ENCODE assay signal across 26 cellular contexts in the genomic region with DNA sequence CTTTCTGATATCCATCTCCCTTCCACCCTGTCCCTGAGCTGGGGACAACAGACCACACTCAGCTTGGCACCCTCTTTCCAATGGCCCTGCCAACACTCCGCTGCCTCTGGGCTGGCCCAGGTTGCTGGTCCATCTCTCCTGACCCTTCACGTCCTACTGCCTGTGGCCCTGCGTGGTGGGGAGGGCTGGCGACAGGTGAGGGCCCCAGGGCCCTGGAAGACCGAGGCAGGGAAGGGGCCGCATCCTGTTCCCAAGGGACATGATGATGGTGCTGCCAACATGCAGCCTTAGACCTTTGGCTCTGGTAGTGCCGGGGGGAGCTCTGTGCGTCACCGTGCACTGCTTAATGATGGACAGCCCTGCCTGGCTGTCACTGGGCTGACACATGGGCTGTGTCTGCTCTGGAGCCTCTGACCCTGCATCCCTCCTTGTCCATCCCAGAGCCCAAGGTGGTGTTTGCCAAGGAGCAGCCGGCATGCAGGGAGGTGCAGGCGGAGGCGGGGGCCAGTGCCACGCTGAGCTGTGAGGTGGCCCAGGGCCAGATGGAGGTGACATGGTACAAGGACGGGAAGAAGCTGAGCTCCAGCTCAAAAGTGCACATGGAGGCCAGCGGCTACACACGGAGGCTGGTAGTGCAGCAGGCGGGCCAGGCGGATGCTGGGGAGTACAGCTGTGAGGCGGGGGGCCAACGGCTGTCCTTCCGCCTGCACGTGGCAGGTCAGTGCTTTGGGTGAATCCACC.
DNase-seq lines count a peak whose midpoint lies in the region; ATAC-seq, FAIRE-seq and TF ChIP-seq lines count a peak whose summit lies in the region.
"Had no signal": no experiment of that assay in that cellular context is flagged by ENCODE, and none has a peak within 500 bp of the region (broad histone marks: within the 10 kb centered on the region; RNA-seq: fewer than 3 reads in every experiment).

No MANE protein-coding gene starts in this region.

- H3K36me3 Mint-ChIP-seq in CD14-positive monocyte (peaks cover 0 to 5% of the 10 kb centered on the region in 2 donors), progenitor cell of endocrine pancreas (ENCODE audit: insufficient read depth) (peaks cover 6% of the 10 kb centered on the region)

- peak overlapping the region; percentile 13 for H3K18ac ChIP-seq in neuronal stem cell (ENCODE audit: low read length)

- no peak overlapping the region for H3K14ac ChIP-seq in neuronal stem cell (ENCODE audit: low read length)

- peak overlapping the region; percentile 72 for H2BK120ac ChIP-seq in neuronal stem cell (ENCODE audit: low read depth, low read length)

- H3K27ac Mint-ChIP-seq in CD14-positive monocyte: peak overlapping the region in 1 of 7 donors; percentile 53
- no peak overlapping the region for H3K27ac Mint-ChIP-seq in progenitor cell of endocrine pancreas
- H3K27ac Mint-ChIP-seq: activated T-helper 1 cell treated with anti-CD3 and anti-CD28 coated beads, Interleukin-12 subunit alpha, Interleukin-12 subunit beta, Interleukin-2, Interleukin-4 antibody, amounts not matched to agents 30 ng/mL and 10 ng/mL and 1 ng/mL, durations not matched to agents 14 hours and 24 hours and 36 hours had no signal

- H3K4me1 ChIP-seq in Peyer's patch (peaks cover 0 to 12% (median 5%) of the 10 kb centered on the region in 4 donors), heart left ventricle (peaks cover 0 to 36% (median 18%) of the 10 kb centered on the region in 12 donors), neuronal stem cell (ENCODE audit: control insufficient read depth in 2 of 2, insufficient read depth in 1 of 2, low read depth in 1 of 2, low read length in 2 of 2) (peaks cover 3 to 13% of the 10 kb centered on the region in 2 donors), small intestine (ENCODE audit: control insufficient read depth in 2 of 2, insufficient read depth in 1 of 2, low read depth in 1 of 2, low read length in 1 of 2) (no peaks in the 10 kb centered on the region)

- DNase-seq in CD14-positive monocyte (ENCODE audit: low spot score) (peak; percentile 37), Peyer's patch (peak in 2 of 3 donors; percentile 8 to 36), heart left ventricle (peak; percentile 20 to 66 (median 29)), neuronal stem cell (ENCODE audit: low spot score) (no peak), iPS-NIHi11 (ENCODE audit: low spot score) (no peak), small intestine (no peak), NCI-H1092 treated with DMSO at 0.1 percent for 48 hours (lab: John Stamatoyannopoulos, UW) (no peak), progenitor cell of endocrine pancreas (ENCODE audit: low spot score, unreplicated experiment) (no peak)
- DNase-seq: activated CD4-positive, CD25-positive, alpha-beta regulatory T cell treated with anti-CD3 and anti-CD28 coated beads, Interleukin-2, amount 50 U/mL, for 72 hours; amniotic stem cell; GOT3; MM.1S; NCI-H146; NCI-H2171; NCI-H69; retina; stimulated activated CD4-positive, alpha-beta T cell treated with anti-CD3 and anti-CD28 coated beads, Interleukin-15, amount 100 ng/mL, for 24 hours; T1000 had no signal

- peak in 3 of 4 donors; percentile 3 to 67 (median 29) for ATAC-seq in heart left ventricle
- ATAC-seq: GM12878, left colon, mucosa of descending colon had no signal

- H3K27ac ChIP-seq in Peyer's patch (no peak overlapping the region), heart left ventricle (peak overlapping the region in 2 of 12 donors; percentile 25 to 43), neuronal stem cell (replicated peaks; ENCODE audit: low read length) (no peak overlapping the region), small intestine (ENCODE audit: low read depth in 1 of 2, low read length in 1 of 2) (no peak overlapping the region)
- H3K27ac ChIP-seq: BLaER1 treated with 17β-estradiol and CSF1 and Interleukin-3, amounts not matched to agents 10 nM and 100 nM; cardiac muscle cell; neutrophil had no signal

- peaks cover 9% of the 10 kb centered on the region for H3K79me1 ChIP-seq in neuronal stem cell (ENCODE audit: low read depth, low read length)

- no peak overlapping the region for H2BK15ac ChIP-seq in neuronal stem cell (ENCODE audit: low read length)

- no peak overlapping the region for H4K8ac ChIP-seq in neuronal stem cell (ENCODE audit: low read depth, low read length)

- FAIRE-seq in small intestine (lab: Jason Lieb, UNC): no peak
- FAIRE-seq: frontal cortex, GM12878 had no signal

- WGBS in heart left ventricle, 4 donors: 80 to 88% (median 84%) methylated on average over 22 of the region's 22 CpGs
- WGBS in neuronal stem cell (ENCODE audit: extremely low coverage in 2 of 2, insufficient read length in 2 of 2, insufficient replicate concordance in 1 of 2), 2 donors: no CpG with 5 or more reads among the region's 22 CpGs
- 93 to 97% (median 95%) methylated on average over 21 to 22 of the region's 22 CpGs for WGBS in small intestine, 3 donors

- H3K4me3 ChIP-seq in Peyer's patch: no peak overlapping the region
- H3K4me3 ChIP-seq in heart left ventricle: no peak overlapping the region
- peak overlapping the region in 1 of 2 donors; percentile 65 for H3K4me3 ChIP-seq in neuronal stem cell (ENCODE audit: low read length in 2 of 2)
- H3K4me3 ChIP-seq in small intestine (ENCODE audit: low read depth in 1 of 2, low read length in 2 of 2): no peak overlapping the region
- H3K4me3 ChIP-seq: BLaER1 treated with 17β-estradiol and CSF1 and Interleukin-3, amounts not matched to agents 10 nM and 100 nM; cardiac muscle cell; GM12878; mucosa of descending colon had no signal

- H3K9ac ChIP-seq in neuronal stem cell (ENCODE audit: low read depth, low read length, poor library complexity): peak overlapping the region; percentile 44
- H3K9ac ChIP-seq: BLaER1 treated with 17β-estradiol and CSF1 and Interleukin-3, amounts not matched to agents 10 nM and 100 nM had no signal

- peak overlapping the region; percentile 24 for H2BK5ac ChIP-seq in neuronal stem cell (ENCODE audit: low read length)

- intact Hi-C loops in CD14-positive monocyte (cut with micrococcal nuclease): no loop called here
- intact Hi-C loops in heart left ventricle (cut with DNase I): loop anchor here in 3 of 10 donors (5.0 to 10.0 kb wide), 2 partner anchors 46 to 138 kb away; no protein-coding TSS in a partner anchor

- no peak overlapping the region for H3K23ac ChIP-seq in neuronal stem cell (ENCODE audit: low read depth, low read length, poor library complexity)

- H3K4me3 Mint-ChIP-seq in CD14-positive monocyte (no peak overlapping the region), progenitor cell of endocrine pancreas (ENCODE audit: low read depth) (no peak overlapping the region)
- H3K4me3 Mint-ChIP-seq: activated T-helper 1 cell treated with anti-CD3 and anti-CD28 coated beads, Interleukin-12 subunit alpha, Interleukin-12 subunit beta, Interleukin-2, Interleukin-4 antibody, amounts not matched to agents 30 ng/mL and 10 ng/mL and 1 ng/mL, durations not matched to agents 14 hours and 24 hours and 36 hours had no signal

- no peak overlapping the region for H3K4ac ChIP-seq in neuronal stem cell (ENCODE audit: low read length)

- H2AK5ac ChIP-seq in neuronal stem cell (ENCODE audit: low read depth, low read length): peak overlapping the region; percentile 75

- H3K27me3 Mint-ChIP-seq in CD14-positive monocyte (ENCODE audit: low read depth in 3 of 3): peaks cover 6 to 16% (median 13%) of the 10 kb centered on the region in 3 donors
- no peaks in the 10 kb centered on the region for H3K27me3 Mint-ChIP-seq in progenitor cell of endocrine pancreas

- H3K4me1 Mint-ChIP-seq in CD14-positive monocyte (peaks cover 14% of the 10 kb centered on the region), progenitor cell of endocrine pancreas (ENCODE audit: low read depth) (no peaks in the 10 kb centered on the region)

- TF ChIP-seq CTCF in CD14-positive monocyte (IDR thresholded peaks at IDR 0.05) (no peak), Peyer's patch (IDR thresholded peaks at IDR 0.05) (no peak), heart left ventricle (IDR thresholded peaks at IDR 0.05) (no peak), progenitor cell of endocrine pancreas (IDR thresholded peaks at IDR 0.05; ENCODE audit: unreplicated experiment) (no peak)

- H3K9me3 ChIP-seq in Peyer's patch: no peaks in the 10 kb centered on the region
- H3K9me3 ChIP-seq in heart left ventricle: no peaks in the 10 kb centered on the region
- H3K9me3 ChIP-seq in neuronal stem cell (replicated peaks in 1 of 2; ENCODE audit: control insufficient read depth in 2 of 2, insufficient read depth in 1 of 2, low read depth in 1 of 2, low read length in 2 of 2): no peaks in the 10 kb centered on the region
- no peaks in the 10 kb centered on the region for H3K9me3 ChIP-seq in small intestine (ENCODE audit: control insufficient read depth, low read depth)
- H3K9me3 ChIP-seq: BLaER1 treated with 17β-estradiol and CSF1 and Interleukin-3, amounts not matched to agents 10 nM and 100 nM; mucosa of descending colon; neutrophil had no signal

- TF ChIP-seq POLR2A in Peyer's patch (IDR thresholded peaks at IDR 0.05) (no peak), heart left ventricle (IDR thresholded peaks at IDR 0.05) (no peak)

- H2BK12ac ChIP-seq in neuronal stem cell (ENCODE audit: low read length): no peak overlapping the region

- H3K9me3 Mint-ChIP-seq in CD14-positive monocyte (peaks cover 0 to 5% (median 0%) of the 10 kb centered on the region in 7 donors), progenitor cell of endocrine pancreas (ENCODE audit: low read depth) (no peaks in the 10 kb centered on the region)
- H3K9me3 Mint-ChIP-seq: activated T-helper 1 cell treated with anti-CD3 and anti-CD28 coated beads, Interleukin-12 subunit alpha, Interleukin-12 subunit beta, Interleukin-2, Interleukin-4 antibody, amounts not matched to agents 30 ng/mL and 10 ng/mL and 1 ng/mL, durations not matched to agents 14 hours and 24 hours and 36 hours had no signal

- H3K4me2 ChIP-seq in neuronal stem cell (ENCODE audit: insufficient read depth, low read length, poor library complexity, severe bottlenecking): no peak overlapping the region
- H3K4me2 ChIP-seq: BLaER1 treated with 17β-estradiol and CSF1 and Interleukin-3, amounts not matched to agents 10 nM and 100 nM had no signal

- H3K27me3 ChIP-seq in Peyer's patch (no peaks in the 10 kb centered on the region), heart left ventricle (no peaks in the 10 kb centered on the region), neuronal stem cell (ENCODE audit: control insufficient read depth in 3 of 3, insufficient read depth in 3 of 3, low read depth in 1 of 3, low read length in 3 of 3) (peaks cover 0 to 8% (median 0%) of the 10 kb centered on the region in 3 experiments), small intestine (ENCODE audit: control insufficient read depth in 2 of 2, insufficient read depth in 2 of 2, low read length in 2 of 2) (no peaks in the 10 kb centered on the region)
- H3K27me3 ChIP-seq: BLaER1 treated with 17β-estradiol and CSF1 and Interleukin-3, amounts not matched to agents 10 nM and 100 nM; cardiac muscle cell had no signal

- H3K36me3 ChIP-seq in Peyer's patch: no peaks in the 10 kb centered on the region
- peaks cover 0 to 83% (median 27%) of the 10 kb centered on the region in 9 donors for H3K36me3 ChIP-seq in heart left ventricle
- peaks cover 0 to 16% of the 10 kb centered on the region in 2 donors for H3K36me3 ChIP-seq in neuronal stem cell (replicated peaks in 1 of 2; ENCODE audit: control insufficient read depth in 2 of 2, insufficient read depth in 2 of 2, low read length in 2 of 2)
- no peaks in the 10 kb centered on the region for H3K36me3 ChIP-seq in small intestine (ENCODE audit: control insufficient read depth in 2 of 2, insufficient read depth in 2 of 2, low read length in 2 of 2)
- H3K36me3 ChIP-seq: neutrophil had no signal

- no peak overlapping the region for H4K91ac ChIP-seq in neuronal stem cell (ENCODE audit: low read depth, low read length, poor library complexity)

- no peak overlapping the region for H2AFZ ChIP-seq in neuronal stem cell (ENCODE audit: low read length)

Comparison
In these comparisons a context has a peak if more than half of its experiments do, and no peak if none do; other contexts are left out.
1. DNase-seq: peak in CD14-positive monocyte (single experiment), Peyer's patch (2 of 3) and heart left ventricle (5 of 5); none in neuronal stem cell (single experiment), iPS-NIHi11 (single experiment), small intestine (single experiment), NCI-H1092 treated with DMSO at 0.1 percent for 48 hours (single experiment) and progenitor cell of endocrine pancreas (single experiment).